Comparison of ENCODE assay signal across 16 cellular contexts in genomic region chr15:30889231-30889630, GRCh38.
"Had no signal": no experiment of that assay in that cellular context is flagged by ENCODE, and none has a peak within 500 bp of the region (broad histone marks: within the 10 kb centered on the region; RNA-seq: fewer than 3 reads in every experiment).

No MANE protein-coding gene starts in this region.

- H3K9me3 ChIP-seq: body of pancreas, esophagus muscularis mucosa, prostate gland, stomach had no signal

- H3K27me3 ChIP-seq: body of pancreas, stomach had no signal

- H3K27ac ChIP-seq: body of pancreas, esophagus muscularis mucosa, prostate gland, skin epidermis, stomach had no signal

- ATAC-seq: body of pancreas, SK-N-SH treated with all-trans-retinoic acid at 6 μM for 48 hours, T-cell had no signal

- H3K4me1 ChIP-seq: body of pancreas, esophagus muscularis mucosa, prostate gland had no signal

- H3K36me3 ChIP-seq: esophagus muscularis mucosa, prostate gland, stomach had no signal

- H3K4me3 ChIP-seq: body of pancreas, esophagus muscularis mucosa, prostate gland, skin epidermis, stomach had no signal

- DNase-seq: activated B cell treated with CpG ODN at 0.5 μM for 24 hours; activated CD4-positive, alpha-beta memory T cell treated with anti-CD3 and anti-CD28 coated beads, Interleukin-2, amount 10 ng/mL, durations not matched to agents 7 days and 5 days; activated CD4-positive, alpha-beta T cell treated with anti-CD3 and anti-CD28 coated beads for 4 hours; activated naive CD4-positive, alpha-beta T cell treated with anti-CD3 and anti-CD28 coated beads for 36 hours; activated T-cell treated with anti-CD3 and anti-CD28 coated beads, Interleukin-2, amount 50 U/mL, for 1 hour; body of pancreas; effector CD4-positive, alpha-beta T cell; islet precursor cell; right cardiac atrium; stimulated activated CD4-positive, alpha-beta T cell treated with anti-CD3 and anti-CD28 coated beads, Interleukin-4, amount 100 ng/mL, for 1 hour; stomach; T-cell had no signal
